Comparison of ENCODE assay signal across 2 cellular contexts in genomic region chr18:46096651-46097300, GRCh38.
TF ChIP-seq lines count a peak whose summit lies in the region.

No MANE protein-coding gene starts in this region.

TF ChIP-seq in GM12878, 131 proteins besides CTCF, POLR2A, EP300 and RAD21:
- 0 out of 2 replicates have a peak, but pooled peaks have one; percentile 15 for TF ChIP-seq POLR2AphosphoS5 (IDR thresholded peaks at IDR 0.05; ENCODE audit: low read length)
- peak; percentile 24; the same call in 1 of the 2 replicates for TF ChIP-seq ZNF384 (IDR thresholded peaks at IDR 0.05; ENCODE audit: borderline replicate concordance, low read depth, low read length)
- no peak for TF ChIP-seq CHD4 (IDR thresholded peaks at IDR 0.05)
- TF ChIP-seq NBN (IDR thresholded peaks at IDR 0.05), result 0 out of 2 replicates have a peak, but pooled peaks have one; percentile 63
- no peak for TF ChIP-seq ZBTB33 (IDR thresholded peaks at IDR 0.05)
- TF ChIP-seq RBBP5 (conservative IDR thresholded peaks at IDR 0.05), result no peak
- TF ChIP-seq BHLHE40 (IDR thresholded peaks at IDR 0.05; ENCODE audit: borderline replicate concordance in 1 of 2, low read depth in 2 of 2, low read length in 1 of 2), result peak in 1 of 2 experiments; percentile 5; a peak in 1 of 4 replicates
- TF ChIP-seq USF2 (IDR thresholded peaks at IDR 0.05; ENCODE audit: borderline replicate concordance, low read depth, low read length), result no peak
- no peak for TF ChIP-seq GATAD2B (conservative IDR thresholded peaks at IDR 0.05; ENCODE audit: low read depth)
- TF ChIP-seq E2F4 (IDR thresholded peaks at IDR 0.05; ENCODE audit: low read depth, low read length), result no peak

TF ChIP-seq in liver, 16 proteins besides CTCF, POLR2A, EP300 and RAD21:
- no peak for TF ChIP-seq ATF3 (IDR thresholded peaks at IDR 0.05)
- TF ChIP-seq ZBTB33 (IDR thresholded peaks at IDR 0.05), result no peak
- TF ChIP-seq REST (IDR thresholded peaks at IDR 0.05), result no peak
- no peak for TF ChIP-seq FOXA1 (IDR thresholded peaks at IDR 0.05)
- no peak for TF ChIP-seq GABPA (IDR thresholded peaks at IDR 0.05 in 1 of 2, conservative IDR thresholded peaks at IDR 0.05 in 1 of 2)
- TF ChIP-seq RXRA (IDR thresholded peaks at IDR 0.05), result no peak
- TF ChIP-seq YY1 (IDR thresholded peaks at IDR 0.05), result no peak
- TF ChIP-seq HNF4A (conservative IDR thresholded peaks at IDR 0.05), result no peak
- TF ChIP-seq SP1 (IDR thresholded peaks at IDR 0.05), result no peak
- no peak for TF ChIP-seq TAF1 (conservative IDR thresholded peaks at IDR 0.05)
- TF ChIP-seq FOXA2 (IDR thresholded peaks at IDR 0.05), result no peak
- no peak for TF ChIP-seq NR2F2 (IDR thresholded peaks at IDR 0.05)
- no peak for TF ChIP-seq JUND (IDR thresholded peaks at IDR 0.05)
- no peak for TF ChIP-seq EGR1 (IDR thresholded peaks at IDR 0.05; ENCODE audit: low read depth in 2 of 2)
- TF ChIP-seq MAX (IDR thresholded peaks at IDR 0.05), result no peak
- no peak for TF ChIP-seq HNF4G (IDR thresholded peaks at IDR 0.05)
